Comparison of ENCODE assay signal across 23 cellular contexts in genomic region chr10:79075418-79075817, GRCh38. TPM values are rescaled to one million over a fixed set of nuclear protein-coding genes. Genes with fewer than 3 reads are reported as not detected.
DNase-seq lines count a peak whose midpoint lies in the region; ATAC-seq and TF ChIP-seq lines count a peak whose summit lies in the region.
"Had no signal": no experiment of that assay in that cellular context is flagged by ENCODE, and none has a peak within 500 bp of the region (broad histone marks: within the 10 kb centered on the region; RNA-seq: fewer than 3 reads in every experiment).

No MANE protein-coding gene starts in this region.

- ATAC-seq in heart left ventricle = no peak
- ATAC-seq: naive thymus-derived CD4-positive, alpha-beta T cell; psoas muscle had no signal

- TF ChIP-seq CTCF in heart left ventricle (IDR thresholded peaks at IDR 0.05) (no peak), vagina (IDR thresholded peaks at IDR 0.05) (no peak)

- WGBS in heart left ventricle, 4 donors = 52 to 72% (median 68%) methylated on average over 3 of the region's 3 CpGs
- WGBS in esophagus, 2 donors = 49 to 64% methylated on average over 3 of the region's 3 CpGs
- no CpG with 5 or more reads among the region's 3 CpGs for WGBS in neuronal stem cell (ENCODE audit: extremely low coverage in 2 of 2, insufficient read length in 2 of 2, insufficient replicate concordance in 1 of 2), 2 donors

- in situ Hi-C loops in ACHN (cut with HindIII; ENCODE audit: low pct_ligation_motif_present, low pct_unique_long_range_greater_than_20kb, low sequenced_read_pairs) = no loop called here

- H3K27ac ChIP-seq in heart left ventricle (peak overlapping the region in 7 of 12 donors; percentile 1 to 99 (median 39)), esophagus (ENCODE audit: low read depth in 2 of 2, low read length in 1 of 2) (peak overlapping the region; percentile 75 to 99), neuronal stem cell (replicated peaks; ENCODE audit: low read length) (no peak overlapping the region), vagina (peak overlapping the region; percentile 97)
- H3K27ac ChIP-seq: adrenal gland, psoas muscle had no signal

- intact Hi-C loops in heart left ventricle (cut with DNase I) (loop anchor here in 2 of 10 donors (10.0 kb wide), 2 partner anchors 59 to 771 kb away; no protein-coding TSS in a partner anchor), cardiac septum (cut with DNase I) (no loop called here), vagina (cut with DNase I) (no loop called here)

- H3K79me1 ChIP-seq in neuronal stem cell (ENCODE audit: low read depth, low read length) = peaks cover 38% of the 10 kb centered on the region

- H3K4me3 ChIP-seq in heart left ventricle = no peak overlapping the region
- no peak overlapping the region for H3K4me3 ChIP-seq in esophagus (ENCODE audit: low read depth in 1 of 2, low read length in 2 of 2)
- H3K4me3 ChIP-seq in neuronal stem cell (ENCODE audit: low read length in 2 of 2) = no peak overlapping the region
- no peak overlapping the region for H3K4me3 ChIP-seq in vagina
- H3K4me3 ChIP-seq: adrenal gland, lung, psoas muscle had no signal

- no peak overlapping the region for H3K4ac ChIP-seq in neuronal stem cell (ENCODE audit: low read length)

- DNase-seq in heart left ventricle (peak in 1 of 5 donors; percentile 33), cardiac septum (ENCODE audit: low spot score) (no peak), neuronal stem cell (ENCODE audit: low spot score) (no peak), vagina (ENCODE audit: extremely low spot score in 2 of 2) (no peak), occipital lobe (lab: John Stamatoyannopoulos, UW) (no peak), ACHN (no peak), T1000 (lab: John Stamatoyannopoulos, UW) (no peak)
- DNase-seq: 8988T; activated CD4-positive, alpha-beta T cell treated with anti-CD3 and anti-CD28 coated beads, Interleukin-2, amount 50 U/mL, for 1 hour; activated CD8-positive, alpha-beta memory T cell treated with anti-CD3 and anti-CD28 coated beads, Interleukin-2, amount 50 U/mL, for 4 hours; activated gamma-delta T cell; adrenal gland; BE2C; caudate nucleus; effector CD8-positive, alpha-beta T cell; GDM1; GOT3; naive thymus-derived CD4-positive, alpha-beta T cell; psoas muscle; SHP77 treated with DMSO at 0.1 percent for 48 hours; T-helper 1 cell had no signal

- H2BK15ac ChIP-seq in neuronal stem cell (ENCODE audit: low read length) = no peak overlapping the region

- no peak overlapping the region for H3K23ac ChIP-seq in neuronal stem cell (ENCODE audit: low read depth, low read length, poor library complexity)

- no peak overlapping the region for H3K4me2 ChIP-seq in neuronal stem cell (ENCODE audit: insufficient read depth, low read length, poor library complexity, severe bottlenecking)

- no peaks in the 10 kb centered on the region for H3K9me3 ChIP-seq in heart left ventricle
- no peaks in the 10 kb centered on the region for H3K9me3 ChIP-seq in esophagus (ENCODE audit: control insufficient read depth in 2 of 2, insufficient read depth in 1 of 2, low read depth in 1 of 2, low read length in 1 of 2)
- H3K9me3 ChIP-seq in neuronal stem cell (replicated peaks in 1 of 2; ENCODE audit: control insufficient read depth in 2 of 2, insufficient read depth in 1 of 2, low read depth in 1 of 2, low read length in 2 of 2) = no peaks in the 10 kb centered on the region
- no peaks in the 10 kb centered on the region for H3K9me3 ChIP-seq in vagina
- H3K9me3 ChIP-seq: adrenal gland, BE2C, psoas muscle had no signal

- TF ChIP-seq POLR2A in heart left ventricle (IDR thresholded peaks at IDR 0.05) = no peak
- TF ChIP-seq POLR2A in vagina (IDR thresholded peaks at IDR 0.05) = no peak

- H4K8ac ChIP-seq in neuronal stem cell (ENCODE audit: low read depth, low read length) = no peak overlapping the region

- H4K91ac ChIP-seq in neuronal stem cell (ENCODE audit: low read depth, low read length, poor library complexity) = no peak overlapping the region

- no peak overlapping the region for H3K14ac ChIP-seq in neuronal stem cell (ENCODE audit: low read length)

- H3K27me3 ChIP-seq in heart left ventricle (no peaks in the 10 kb centered on the region), esophagus (ENCODE audit: control insufficient read depth in 1 of 2, insufficient read depth in 2 of 2, low read length in 2 of 2) (no peaks in the 10 kb centered on the region), neuronal stem cell (ENCODE audit: control insufficient read depth in 3 of 3, insufficient read depth in 3 of 3, low read depth in 1 of 3, low read length in 3 of 3) (no peaks in the 10 kb centered on the region), vagina (no peaks in the 10 kb centered on the region)
- H3K27me3 ChIP-seq: adrenal gland, BE2C had no signal

- H2AFZ ChIP-seq in neuronal stem cell (ENCODE audit: low read length) = no peak overlapping the region

- H2BK120ac ChIP-seq in neuronal stem cell (ENCODE audit: low read depth, low read length) = no peak overlapping the region

- peaks cover 22 to 96% (median 89%) of the 10 kb centered on the region in 12 donors for H3K4me1 ChIP-seq in heart left ventricle
- peaks cover 44 to 64% of the 10 kb centered on the region in 2 donors for H3K4me1 ChIP-seq in esophagus (ENCODE audit: control insufficient read depth in 2 of 2, insufficient read depth in 2 of 2, low read length in 1 of 2)
- peaks cover 44 to 54% of the 10 kb centered on the region in 2 donors for H3K4me1 ChIP-seq in neuronal stem cell (ENCODE audit: control insufficient read depth in 2 of 2, insufficient read depth in 1 of 2, low read depth in 1 of 2, low read length in 2 of 2)
- H3K4me1 ChIP-seq in vagina = peaks cover 91% of the 10 kb centered on the region

- H3K9ac ChIP-seq in neuronal stem cell (ENCODE audit: low read depth, low read length, poor library complexity) = peak overlapping the region; percentile 32

- no peaks in the 10 kb centered on the region for H3K36me3 ChIP-seq in heart left ventricle
- H3K36me3 ChIP-seq in esophagus (ENCODE audit: control insufficient read depth in 2 of 2, insufficient read depth in 2 of 2, low read length in 1 of 2) = no peaks in the 10 kb centered on the region
- H3K36me3 ChIP-seq in neuronal stem cell (replicated peaks in 1 of 2; ENCODE audit: control insufficient read depth in 2 of 2, insufficient read depth in 2 of 2, low read length in 2 of 2) = peaks cover 2 to 16% of the 10 kb centered on the region in 2 donors
- H3K36me3 ChIP-seq in vagina = no peaks in the 10 kb centered on the region
- H3K36me3 ChIP-seq: adrenal gland had no signal

- H2BK5ac ChIP-seq in neuronal stem cell (ENCODE audit: low read length) = no peak overlapping the region

- H3K18ac ChIP-seq in neuronal stem cell (ENCODE audit: low read length) = peak overlapping the region; percentile 66

- H2BK12ac ChIP-seq in neuronal stem cell (ENCODE audit: low read length) = no peak overlapping the region

- no peak overlapping the region for H2AK5ac ChIP-seq in neuronal stem cell (ENCODE audit: low read depth, low read length)

RNA-seq across cellular contexts. Expression of gene ZMIZ1, which starts 6.7 kb away (rescaled TPM):
- 10 to 100 TPM; 39.8 to 75.4 (median 50.5) TPM for total RNA-seq in heart left ventricle
- 10 to 100 TPM; 19.7 to 45.7 TPM for polyA plus RNA-seq in heart left ventricle
- total RNA-seq in cardiac septum = 40.7 TPM
- polyA plus RNA-seq in esophagus = 10 to 100 TPM; 29.2 to 29.7 TPM
- 21.6 TPM for polyA plus RNA-seq in neuronal stem cell (2013, experiment 1 of 2)
- polyA plus RNA-seq in neuronal stem cell (2013, experiment 2 of 2) = 24.3 TPM
- total RNA-seq in vagina = 61.4 TPM
- total RNA-seq in occipital lobe = 29.5 TPM
